In genomic region chr14:105301103-105301914, GRCh38 we compare ENCODE assay signal across 8 cellular contexts. TPM values are rescaled to one million over a fixed set of nuclear protein-coding genes. Genes with fewer than 3 reads are reported as not detected.
DNase-seq lines count a peak whose midpoint lies in the region; ATAC-seq and TF ChIP-seq lines count a peak whose summit lies in the region.

No MANE protein-coding gene starts in this region.

- in situ Hi-C loops in T47D (cut with HindIII; ENCODE audit: low pct_unique_long_range_greater_than_20kb, low sequenced_read_pairs) = no loop called here

- H3K36me3 ChIP-seq in ACC112 (ENCODE audit: insufficient read depth, low read length) (no peaks in the 10 kb centered on the region), skeletal muscle satellite cell (ENCODE audit: insufficient read depth, low read length) (no peaks in the 10 kb centered on the region)

- DNase-seq in NCI-H2171 (lab: John Stamatoyannopoulos, UW) (peak; percentile 90), T47D (ENCODE audit: low read depth in 1 of 2, low spot score in 1 of 2) (peak; percentile 95 to 98)

- H3K4me3 ChIP-seq in ACC112 (ENCODE audit: low read depth, low read length) (peak overlapping the region; percentile 100), iPS-18c (ENCODE audit: insufficient read depth, low read depth, low read length) (peak overlapping the region; percentile 85), skeletal muscle satellite cell (ENCODE audit: low read length) (peak overlapping the region; percentile 99)

- peak overlapping the region; percentile 95 for H3K4me2 ChIP-seq in skeletal muscle satellite cell (ENCODE audit: low read length)

- H3K9me3 ChIP-seq in iPS-18c (ENCODE audit: control insufficient read depth, insufficient read depth, low read length) = no peaks in the 10 kb centered on the region
- no peaks in the 10 kb centered on the region for H3K9me3 ChIP-seq in skeletal muscle satellite cell (replicated peaks; ENCODE audit: low read length)

- H3K4me1 ChIP-seq in ACC112 (ENCODE audit: control insufficient read depth, insufficient read depth, low read length, unreplicated experiment) (peaks cover 9% of the 10 kb centered on the region), skeletal muscle satellite cell (ENCODE audit: control insufficient read depth, insufficient read depth, low read length) (peaks cover 4% of the 10 kb centered on the region)

- peaks cover 27% of the 10 kb centered on the region for H3K79me2 ChIP-seq in ACC112 (ENCODE audit: control insufficient read depth, insufficient read depth, low read length, unreplicated experiment)

- peak overlapping the region; percentile 97 for H3K9ac ChIP-seq in skeletal muscle satellite cell (ENCODE audit: low read depth, low read length)

- H2AFZ ChIP-seq in ACC112 (ENCODE audit: low read length, unreplicated experiment) = peak overlapping the region; percentile 95

- no peak for TF ChIP-seq CTCF in VCaP (conservative IDR thresholded peaks at IDR 0.05)

- H3K27me3 ChIP-seq in ACC112 (ENCODE audit: insufficient read depth, low read length) = no peaks in the 10 kb centered on the region
- H3K27me3 ChIP-seq in skeletal muscle satellite cell (ENCODE audit: control insufficient read depth, insufficient read depth, low read length) = no peaks in the 10 kb centered on the region

- H3K27ac ChIP-seq in ACC112 (ENCODE audit: low read depth, low read length) (peak overlapping the region; percentile 64), VCaP (peak overlapping the region; percentile 91)

- ATAC-seq in GM18868 (IDR thresholded peaks at IDR 0.05; ENCODE audit: unreplicated experiment) (peak; percentile 63), HG03097 (IDR thresholded peaks at IDR 0.05; ENCODE audit: low FRiP score, unreplicated experiment) (peak; percentile 61)

RNA-seq across cellular contexts. Expression of gene BRF1, which starts 0.5 kb away (rescaled TPM):
- 33.0 and 33.5 TPM in 2 replicates for total RNA-seq in skeletal muscle satellite cell (2012; rRNA removed)

RNA-seq across cellular contexts. Expression of gene PACS2, which starts 13.2 kb away (rescaled TPM):
- total RNA-seq in skeletal muscle satellite cell (2012; rRNA removed) = 42.6 and 47.7 TPM in 2 replicates

RNA-seq across cellular contexts. Expression of gene BTBD6, which starts 53.0 kb away (rescaled TPM):
- 40.6 and 55.3 TPM in 2 replicates for total RNA-seq in skeletal muscle satellite cell (2012; rRNA removed)

Comparison
In these comparisons a context has a peak if more than half of its experiments do, and no peak if none do; other contexts are left out.
1. Peak in every context shown above with its lines: DNase-seq, ATAC-seq, H3K4me3 ChIP-seq and H3K27ac ChIP-seq.